Comparison of ENCODE assay signal across 32 cellular contexts in the genomic region with DNA sequence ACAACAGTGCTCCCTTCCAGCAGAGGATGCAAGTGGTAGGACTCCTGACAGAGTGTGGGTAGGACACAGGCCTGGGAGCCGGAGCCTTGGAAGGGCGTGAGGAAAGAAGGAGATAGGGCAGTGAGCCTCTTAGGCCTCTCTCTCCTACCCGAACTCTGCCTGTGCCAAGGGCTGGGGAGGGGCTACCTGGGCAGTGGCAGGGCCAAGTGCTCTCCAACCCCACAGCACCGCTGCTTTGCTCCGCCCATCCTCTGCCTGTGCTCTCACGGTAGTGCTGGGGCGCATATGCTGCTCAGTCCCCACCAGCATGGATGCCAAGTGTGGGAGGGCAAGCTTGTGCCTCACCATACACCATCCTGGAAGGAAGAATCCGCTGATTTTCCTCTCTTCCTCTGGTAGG. TPM values are rescaled to one million over a fixed set of nuclear protein-coding genes. Genes with fewer than 3 reads are reported as not detected.
A peak's percentile ranks its signal among the peaks of the same experiment; 100 is the strongest.
DNase-seq lines count a peak whose midpoint lies in the region; ATAC-seq and TF ChIP-seq lines count a peak whose summit lies in the region.
"Had no signal": no experiment of that assay in that cellular context is flagged by ENCODE, and none has a peak within 500 bp of the region (broad histone marks: within the 10 kb centered on the region; RNA-seq: fewer than 3 reads in every experiment).

No MANE protein-coding gene starts in this region.

- H3K27me3 ChIP-seq in neuronal stem cell (ENCODE audit: control insufficient read depth in 3 of 3, insufficient read depth in 3 of 3, low read depth in 1 of 3, low read length in 3 of 3): no peaks in the 10 kb centered on the region
- no peaks in the 10 kb centered on the region for H3K27me3 ChIP-seq in ascending aorta

- DNase-seq in T-helper 17 cell (no peak), islet precursor cell (peak; percentile 44), neuronal stem cell (ENCODE audit: low spot score) (no peak), ascending aorta (ENCODE audit: low spot score in 2 of 2) (no peak)
- DNase-seq: C1 segment of cervical spinal cord; CD4-positive, alpha-beta memory T cell; COR-L47; DMS53; GM23248; H9; KBM-7; MV-4-11; NCI-H1105; NCI-H146; NCI-H2029; NCI-H226; NCI-H524; NCI-H748 treated with DMSO at 0.1 percent for 48 hours; NK-92 treated with Interleukin-12 subunit alpha and Interleukin-12 subunit beta, amount 100 ng/mL, for 24 hours; PC-9; SJCRH30 had no signal

- intact Hi-C loops in ascending aorta (cut with DNase I): no loop called here

- H3K27ac ChIP-seq in angular gyrus (ENCODE audit: low read depth, low read length) (peak overlapping the region; percentile 54), neuronal stem cell (replicated peaks; ENCODE audit: low read length) (no peak overlapping the region), ascending aorta (no peak overlapping the region)
- H3K27ac ChIP-seq: GM23248, PC-9, SJCRH30 had no signal

- no peak overlapping the region for H4K91ac ChIP-seq in neuronal stem cell (ENCODE audit: low read depth, low read length, poor library complexity)

- H3K4me1 Mint-ChIP-seq in T-helper 17 cell: peaks cover 13% of the 10 kb centered on the region

- H3K4ac ChIP-seq in neuronal stem cell (ENCODE audit: low read length): no peak overlapping the region

- H3K4me1 ChIP-seq in neuronal stem cell (ENCODE audit: control insufficient read depth in 2 of 2, insufficient read depth in 1 of 2, low read depth in 1 of 2, low read length in 2 of 2) (peaks cover 19 to 24% of the 10 kb centered on the region in 2 donors), ascending aorta (no peaks in the 10 kb centered on the region)
- H3K4me1 ChIP-seq: SJCRH30 had no signal

- H4K8ac ChIP-seq in neuronal stem cell (ENCODE audit: low read depth, low read length): no peak overlapping the region

- H3K18ac ChIP-seq in neuronal stem cell (ENCODE audit: low read length): no peak overlapping the region

- H2BK15ac ChIP-seq in neuronal stem cell (ENCODE audit: low read length): no peak overlapping the region

- no peak overlapping the region for H3K23ac ChIP-seq in neuronal stem cell (ENCODE audit: low read depth, low read length, poor library complexity)

- peak overlapping the region; percentile 8 for H2AK5ac ChIP-seq in neuronal stem cell (ENCODE audit: low read depth, low read length)

- peaks cover 2% of the 10 kb centered on the region for H3K79me1 ChIP-seq in neuronal stem cell (ENCODE audit: low read depth, low read length)

- H3K9ac ChIP-seq in neuronal stem cell (ENCODE audit: low read depth, low read length, poor library complexity): no peak overlapping the region
- H3K9ac ChIP-seq: GM23248 had no signal

- H3K9me3 ChIP-seq in T-helper 17 cell (ENCODE audit: control insufficient read depth, low read length, poor library complexity, severe bottlenecking): no peaks in the 10 kb centered on the region
- no peaks in the 10 kb centered on the region for H3K9me3 ChIP-seq in neuronal stem cell (replicated peaks in 1 of 2; ENCODE audit: control insufficient read depth in 2 of 2, insufficient read depth in 1 of 2, low read depth in 1 of 2, low read length in 2 of 2)
- H3K9me3 ChIP-seq in ascending aorta: no peaks in the 10 kb centered on the region
- H3K9me3 ChIP-seq: SJCRH30 had no signal

- H3K4me2 ChIP-seq in neuronal stem cell (ENCODE audit: insufficient read depth, low read length, poor library complexity, severe bottlenecking): no peak overlapping the region
- H3K4me2 ChIP-seq: PC-9 had no signal

- no peak for TF ChIP-seq CTCF in ascending aorta (IDR thresholded peaks at IDR 0.05)

- no peak overlapping the region for H3K4me3 ChIP-seq in neuronal stem cell (ENCODE audit: low read length in 2 of 2)
- H3K4me3 ChIP-seq in ascending aorta: no peak overlapping the region
- H3K4me3 ChIP-seq: GM23248, PC-9, SJCRH30 had no signal

- H2BK5ac ChIP-seq in neuronal stem cell (ENCODE audit: low read length): no peak overlapping the region

- peaks cover 26% of the 10 kb centered on the region for H3K27me3 Mint-ChIP-seq in T-helper 17 cell
- H3K27me3 Mint-ChIP-seq: CD4-positive, alpha-beta memory T cell had no signal

- no peak overlapping the region for H2AFZ ChIP-seq in neuronal stem cell (ENCODE audit: low read length)
- H2AFZ ChIP-seq: GM23248, PC-9 had no signal

- H3K36me3 ChIP-seq in neuronal stem cell (replicated peaks in 1 of 2; ENCODE audit: control insufficient read depth in 2 of 2, insufficient read depth in 2 of 2, low read length in 2 of 2): peaks cover 37 to 42% of the 10 kb centered on the region in 2 donors
- H3K36me3 ChIP-seq in ascending aorta: no peaks in the 10 kb centered on the region
- H3K36me3 ChIP-seq: SJCRH30 had no signal

- no peak overlapping the region for H2BK120ac ChIP-seq in neuronal stem cell (ENCODE audit: low read depth, low read length)

- no peak for ATAC-seq in T-helper 17 cell
- no peak for ATAC-seq in HG03571 (IDR thresholded peaks at IDR 0.05; ENCODE audit: unreplicated experiment)
- no peak for ATAC-seq in GM19351 (IDR thresholded peaks at IDR 0.05; ENCODE audit: unreplicated experiment)
- ATAC-seq: Right ventricle myocardium inferior, SK-N-SH treated with all-trans-retinoic acid at 6 μM for 48 hours had no signal

- no peak overlapping the region for H2BK12ac ChIP-seq in neuronal stem cell (ENCODE audit: low read length)

- no peak overlapping the region for H3K14ac ChIP-seq in neuronal stem cell (ENCODE audit: low read length)

- H3K4me3 Mint-ChIP-seq in T-helper 17 cell: no peak overlapping the region
- H3K4me3 Mint-ChIP-seq: CD4-positive, alpha-beta memory T cell; H9 had no signal

- no peaks in the 10 kb centered on the region for H3K36me3 Mint-ChIP-seq in T-helper 17 cell (ENCODE audit: low read depth)
- H3K36me3 Mint-ChIP-seq: CD4-positive, alpha-beta memory T cell had no signal

- H3K27ac Mint-ChIP-seq in T-helper 17 cell: peak overlapping the region; percentile 34

- no CpG with 5 or more reads among the region's 8 CpGs for WGBS in neuronal stem cell (ENCODE audit: extremely low coverage in 2 of 2, insufficient read length in 2 of 2, insufficient replicate concordance in 1 of 2), 2 donors

RNA-seq across cellular contexts. Expression of a gene that starts 7.5 kb away (rescaled TPM):
- total RNA-seq in T-helper 17 cell (under 1 TPM; 0.23 to 0.42 TPM), ascending aorta (0.53 TPM)
- polyA plus RNA-seq in neuronal stem cell (2013, experiment 1 of 2): 27.3 TPM
- 26.2 TPM for polyA plus RNA-seq in neuronal stem cell (2013, experiment 2 of 2)
- total RNA-seq: RPMI7951 had no signal
- polyA plus RNA-seq: CD4-positive, alpha-beta memory T cell had no signal

RNA-seq across cellular contexts. Expression of a gene that starts 26.2 kb away (rescaled TPM):
- total RNA-seq in T-helper 17 cell: 100 to 1,000 TPM; 151 to 165 TPM
- polyA plus RNA-seq in neuronal stem cell (2013, experiment 1 of 2): 85.0 TPM
- polyA plus RNA-seq in neuronal stem cell (2013, experiment 2 of 2): 85.7 TPM
- 320 TPM for total RNA-seq in ascending aorta

RNA-seq across cellular contexts. Expression of a gene that starts 39.1 kb away (rescaled TPM):
- total RNA-seq in T-helper 17 cell: not detected
- polyA plus RNA-seq in neuronal stem cell (2013, experiment 1 of 2): 0.03 TPM
- polyA plus RNA-seq in neuronal stem cell (2013, experiment 2 of 2): 0.04 TPM
- not detected for total RNA-seq in ascending aorta
- total RNA-seq: A673; CD4-positive, alpha-beta memory T cell; G401; GM23248; LHCN-M2; MCF 10A; PC-9; Right ventricle myocardium inferior; RPMI7951; SJCRH30 had no signal
- polyA plus RNA-seq: GM23248 had no signal

RNA-seq across cellular contexts. Expression of a gene that starts 53.7 kb away (rescaled TPM):
- total RNA-seq in T-helper 17 cell: 10 to 100 TPM in 1 of 2 donors, 1 to 10 TPM in 1; 9.4 to 19.7 TPM
- 0.24 TPM for polyA plus RNA-seq in neuronal stem cell (2013, experiment 1 of 2)
- polyA plus RNA-seq in neuronal stem cell (2013, experiment 2 of 2): 0.15 TPM
- not detected for total RNA-seq in ascending aorta
- total RNA-seq: Daoy, G401, GM23248, LHCN-M2, Right ventricle myocardium inferior, RPMI7951 had no signal
